Comparison of ENCODE assay signal across 25 cellular contexts in genomic region chr3:151983538-151983937, GRCh38.
A peak's percentile ranks its signal among the peaks of the same experiment; 100 is the strongest.
DNase-seq lines count a peak whose midpoint lies in the region; ATAC-seq, FAIRE-seq and TF ChIP-seq lines count a peak whose summit lies in the region.
"Had no signal": no experiment of that assay in that cellular context is flagged by ENCODE, and none has a peak within 500 bp of the region (broad histone marks: within the 10 kb centered on the region; RNA-seq: fewer than 3 reads in every experiment).

No MANE protein-coding gene starts in this region.

- H3K27ac Mint-ChIP-seq in GM23338, result no peak overlapping the region
- H3K27ac Mint-ChIP-seq: B cell; CD4-positive, alpha-beta T cell; CD8-positive, alpha-beta T cell had no signal

- BruUV-seq in GM12878 (replicated peaks; lab: Mats Ljungman, UMichigan), result no TSS peak

- H3K27me3 ChIP-seq in SK-N-SH (ENCODE audit: insufficient read depth), result no peaks in the 10 kb centered on the region
- H3K27me3 ChIP-seq in GM23338 (ENCODE audit: insufficient read depth), result no peaks in the 10 kb centered on the region
- no peaks in the 10 kb centered on the region for H3K27me3 ChIP-seq in GM12878 (replicated peaks in 1 of 2; ENCODE audit: control insufficient read depth in 2 of 2, insufficient read depth in 2 of 2, low read length in 1 of 2)
- no peaks in the 10 kb centered on the region for H3K27me3 ChIP-seq in upper lobe of left lung
- H3K27me3 ChIP-seq in stomach, result no peaks in the 10 kb centered on the region
- H3K27me3 ChIP-seq: BLaER1 treated with 17β-estradiol and CSF1 and Interleukin-3, amounts not matched to agents 10 nM and 100 nM had no signal

- no peak overlapping the region for H3K4me3 ChIP-seq in SK-N-SH (ENCODE audit: low read depth in 2 of 2, low read length in 1 of 2)
- H3K4me3 ChIP-seq in GM23338, result no peak overlapping the region
- no peak overlapping the region for H3K4me3 ChIP-seq in GM12878
- no peak overlapping the region for H3K4me3 ChIP-seq in upper lobe of left lung
- no peak overlapping the region for H3K4me3 ChIP-seq in stomach
- H3K4me3 ChIP-seq: A549; BLaER1 treated with 17β-estradiol and CSF1 and Interleukin-3, amounts not matched to agents 10 nM and 100 nM had no signal

- CTCF ChIA-PET in SK-N-SH (lab: Yijun Ruan, JAX) (no interaction called here), GM12878 (lab: Yijun Ruan, JAX) (no interaction called here)

- in situ Hi-C loops in GM12878 (cut with MboI), result no loop called here

- H3K9me2 ChIP-seq in SK-N-SH (no peaks in the 10 kb centered on the region), GM23338 (ENCODE audit: insufficient read depth) (peaks cover 4% of the 10 kb centered on the region; the same call in 1 of the 2 replicates)

- no peaks in the 10 kb centered on the region for H3K36me3 Mint-ChIP-seq in GM23338 (ENCODE audit: low read depth)
- H3K36me3 Mint-ChIP-seq: CD8-positive, alpha-beta T cell had no signal

- H3K9me3 ChIP-seq in SK-N-SH (no peaks in the 10 kb centered on the region), GM12878 (replicated peaks; ENCODE audit: control insufficient read depth, insufficient read depth, low read length) (no peaks in the 10 kb centered on the region), upper lobe of left lung (no peaks in the 10 kb centered on the region), stomach (no peaks in the 10 kb centered on the region)
- H3K9me3 ChIP-seq: A549; BLaER1 treated with 17β-estradiol and CSF1 and Interleukin-3, amounts not matched to agents 10 nM and 100 nM; Caco-2 had no signal

- POLR2A ChIA-PET in SK-N-SH (lab: Yijun Ruan, JAX) (no interaction called here), GM12878 (lab: Charles Lee) (interaction anchor here (0.5 kb wide), 1 partner anchor 1377 kb away, joined by 3 read pairs; no protein-coding TSS in a partner anchor)

- 44% methylated on average over 7 of the region's 7 CpGs for WGBS in SK-N-SH (ENCODE audit: low lambda C conversion rate)
- 77% methylated on average over 7 of the region's 7 CpGs for WGBS in GM12878 (ENCODE audit: insufficient coverage, insufficient replicate concordance, low lambda C conversion rate, missing lambda C conversion rate)
- 92% methylated on average over 7 of the region's 7 CpGs for WGBS in upper lobe of left lung, 2 donors
- WGBS in stomach, 5 donors, result 91 to 93% (median 92%) methylated on average over 7 of the region's 7 CpGs

- H3K79me2 ChIP-seq in SK-N-SH (ENCODE audit: insufficient read depth), result no peaks in the 10 kb centered on the region
- H3K79me2 ChIP-seq in GM23338 (replicated peaks; ENCODE audit: insufficient read depth), result no peaks in the 10 kb centered on the region
- no peaks in the 10 kb centered on the region for H3K79me2 ChIP-seq in GM12878 (ENCODE audit: control insufficient read depth, insufficient read depth, low read length)

- H3K4me1 ChIP-seq in SK-N-SH (ENCODE audit: control insufficient read depth in 1 of 2, insufficient read depth in 2 of 2, low read depth in 1 of 2, low read length in 1 of 2), result 0 out of 4 replicates have a peak, but pooled peaks cover 0 to 3% of the 10 kb centered on the region in 2 experiments
- H3K4me1 ChIP-seq in GM23338 (ENCODE audit: insufficient read depth), result no peaks in the 10 kb centered on the region
- peaks cover 3% of the 10 kb centered on the region; the same call in 1 of the 2 replicates for H3K4me1 ChIP-seq in GM12878 (ENCODE audit: control insufficient read depth, insufficient read depth, low read length)
- H3K4me1 ChIP-seq in upper lobe of left lung, result peaks cover 0 to 3% (median 0%) of the 10 kb centered on the region in 4 donors
- peaks cover 0 to 10% (median 5%) of the 10 kb centered on the region in 4 donors for H3K4me1 ChIP-seq in stomach
- H3K4me1 ChIP-seq: A549; BLaER1 treated with 17β-estradiol and CSF1 and Interleukin-3, amounts not matched to agents 10 nM and 100 nM had no signal

- H3F3A ChIP-seq in SK-N-SH (replicated peaks; ENCODE audit: insufficient read depth) (peaks cover 8% of the 10 kb centered on the region), GM23338 (replicated peaks; ENCODE audit: low read depth) (no peaks in the 10 kb centered on the region)

- RAD21 ChIA-PET in GM12878 (lab: Charles Lee; ENCODE audit: unreplicated experiment), result no interaction called here

- no peaks in the 10 kb centered on the region for H4K20me1 ChIP-seq in SK-N-SH (ENCODE audit: insufficient read depth)
- H4K20me1 ChIP-seq in GM23338 (replicated peaks; ENCODE audit: insufficient read depth), result no peaks in the 10 kb centered on the region
- H4K20me1 ChIP-seq in GM12878 (ENCODE audit: control insufficient read depth, insufficient read depth), result no peaks in the 10 kb centered on the region
- H4K20me1 ChIP-seq: BLaER1 treated with 17β-estradiol and CSF1 and Interleukin-3, amounts not matched to agents 10 nM and 100 nM had no signal

- TF ChIP-seq POLR2A in GM12878 (IDR thresholded peaks at IDR 0.05; ENCODE audit: low read depth, low read length) (no peak), erythroblast (IDR thresholded peaks at IDR 0.05; ENCODE audit: low read length) (no peak), upper lobe of left lung (IDR thresholded peaks at IDR 0.05) (no peak), stomach (IDR thresholded peaks at IDR 0.05) (no peak)

- DNase-seq in SK-N-SH (no peak), GM23338 (ENCODE audit: low spot score) (no peak), GM12878 (ENCODE audit: low read depth, low spot score) (no peak), erythroblast (lab: John Stamatoyannopoulos, UW) (peak; percentile 18 to 59), upper lobe of left lung (no peak), stomach (no peak)
- DNase-seq: AML-193; Caco-2; CD4-positive, alpha-beta T cell; CD8-positive, alpha-beta T cell; DMS 273 treated with DMSO at 0.1 percent for 48 hours; DMS153; DMS53; DMS79; DND-41; EL; GDM1 had no signal

- H3K4me1 Mint-ChIP-seq in GM23338, result no peaks in the 10 kb centered on the region

- TF ChIP-seq CTCF in SK-N-SH (IDR thresholded peaks at IDR 0.05), result no peak
- no peak for TF ChIP-seq CTCF in GM23338 (conservative IDR thresholded peaks at IDR 0.05; ENCODE audit: low read depth in 2 of 2)
- TF ChIP-seq CTCF in GM12878 (IDR thresholded peaks at IDR 0.05 in 2 of 3, conservative IDR thresholded peaks at IDR 0.05 in 1 of 3; ENCODE audit: control insufficient read depth in 2 of 3, extremely low read depth in 1 of 3, insufficient read depth in 1 of 3, low read depth in 3 of 3, low read length in 3 of 3), result no peak
- no peak for TF ChIP-seq CTCF in upper lobe of left lung (IDR thresholded peaks at IDR 0.05)
- TF ChIP-seq CTCF in stomach (IDR thresholded peaks at IDR 0.05), result no peak

- no peaks in the 10 kb centered on the region for H3K9me3 Mint-ChIP-seq in GM23338
- H3K9me3 Mint-ChIP-seq: CD8-positive, alpha-beta T cell had no signal

- H3K27ac ChIP-seq in SK-N-SH (ENCODE audit: low read depth in 2 of 2, low read length in 1 of 2), result no peak overlapping the region
- no peak overlapping the region for H3K27ac ChIP-seq in GM23338 (ENCODE audit: low read depth)
- H3K27ac ChIP-seq in GM12878 (ENCODE audit: control insufficient read depth, insufficient read depth), result no peak overlapping the region
- H3K27ac ChIP-seq in upper lobe of left lung, result no peak overlapping the region
- no peak overlapping the region for H3K27ac ChIP-seq in stomach
- H3K27ac ChIP-seq: 22Rv1; A549; BLaER1 treated with 17β-estradiol and CSF1 and Interleukin-3, amounts not matched to agents 10 nM and 100 nM; C4-2B had no signal

- H3K4me2 ChIP-seq in SK-N-SH (no peak overlapping the region), GM23338 (no peak overlapping the region), GM12878 (ENCODE audit: control insufficient read depth, insufficient read depth) (no peak overlapping the region)
- H3K4me2 ChIP-seq: A549; BLaER1 treated with 17β-estradiol and CSF1 and Interleukin-3, amounts not matched to agents 10 nM and 100 nM had no signal

- intact Hi-C loops in GM12878 (cut with micrococcal nuclease; ENCODE audit: unreplicated experiment), result no loop called here
- intact Hi-C loops in stomach (cut with DNase I; ENCODE audit: low total_unique reads), result no loop called here

- no peak for FAIRE-seq in GM12878 (lab: Jason Lieb, UNC)
- FAIRE-seq: A549, GM12891, GM19239 had no signal

- TF ChIP-seq EP300 in SK-N-SH (IDR thresholded peaks at IDR 0.05; ENCODE audit: borderline replicate concordance in 1 of 2, low read depth in 1 of 2, low read length in 1 of 2), result no peak
- TF ChIP-seq EP300 in GM12878 (IDR thresholded peaks at IDR 0.05; ENCODE audit: borderline replicate concordance in 1 of 2, control insufficient read depth in 1 of 2, low read depth in 2 of 2, low read length in 2 of 2), result no peak
- no peak for TF ChIP-seq EP300 in upper lobe of left lung (IDR thresholded peaks at IDR 0.05)
- TF ChIP-seq EP300 in stomach (IDR thresholded peaks at IDR 0.05), result no peak

- H3K9ac ChIP-seq in SK-N-SH, result no peak overlapping the region
- no peak overlapping the region for H3K9ac ChIP-seq in GM12878 (ENCODE audit: control insufficient read depth, insufficient read depth, low read length)
- H3K9ac ChIP-seq: BLaER1 treated with 17β-estradiol and CSF1 and Interleukin-3, amounts not matched to agents 10 nM and 100 nM had no signal

- H3K36me3 ChIP-seq in SK-N-SH (replicated peaks in 1 of 2; ENCODE audit: control insufficient read depth in 1 of 2, insufficient read depth in 2 of 2, low read length in 1 of 2), result no peaks in the 10 kb centered on the region
- H3K36me3 ChIP-seq in GM23338 (ENCODE audit: insufficient read depth), result no peaks in the 10 kb centered on the region
- no peaks in the 10 kb centered on the region for H3K36me3 ChIP-seq in GM12878 (ENCODE audit: control insufficient read depth in 2 of 2, insufficient read depth in 2 of 2, low read length in 1 of 2)
- H3K36me3 ChIP-seq in upper lobe of left lung, result no peaks in the 10 kb centered on the region
- H3K36me3 ChIP-seq in stomach, result no peaks in the 10 kb centered on the region
- H3K36me3 ChIP-seq: BLaER1 treated with 17β-estradiol and CSF1 and Interleukin-3, amounts not matched to agents 10 nM and 100 nM had no signal

- H3K27me3 Mint-ChIP-seq in GM23338 (ENCODE audit: insufficient read depth, low read depth, poor library complexity), result peaks cover 2% of the 10 kb centered on the region
- H3K27me3 Mint-ChIP-seq: B cell; CD4-positive, alpha-beta T cell had no signal

- SMC1A ChIA-PET in GM12878 (lab: Charles Lee; ENCODE audit: uncharacterized antibody, unreplicated experiment), result no interaction called here

- H2AFZ ChIP-seq in SK-N-SH (ENCODE audit: low read depth) (no peak overlapping the region), GM23338 (peak overlapping the region; percentile 39; the same call in 1 of the 2 replicates), GM12878 (ENCODE audit: control insufficient read depth, low read depth, low read length) (no peak overlapping the region)

- TF ChIP-seq RAD21 in SK-N-SH (IDR thresholded peaks at IDR 0.05; ENCODE audit: low read length), result no peak
- no peak for TF ChIP-seq RAD21 in GM12878 (IDR thresholded peaks at IDR 0.05; ENCODE audit: insufficient read depth, low read depth, low read length)

- H3K4me3 Mint-ChIP-seq in GM23338, result no peak overlapping the region
- H3K4me3 Mint-ChIP-seq: B cell; CD4-positive, alpha-beta T cell; CD8-positive, alpha-beta T cell had no signal

- ATAC-seq in SK-N-SH treated with all-trans-retinoic acid at 6 μM for 48 hours, result no peak
- no peak for ATAC-seq in GM23338
- ATAC-seq in GM12878, result no peak
- no peak for ATAC-seq in upper lobe of left lung (ENCODE audit: low FRiP score in 2 of 2)
- ATAC-seq: A549; CD8-positive, alpha-beta T cell had no signal

TF ChIP-seq in GM23338, 12 proteins besides CTCF, POLR2A, EP300 and RAD21 (continues in another document):
- no peak for TF ChIP-seq CREB1 (CRISPR knock-in tag; IDR thresholded peaks at IDR 0.05; ENCODE audit: low read depth)

Comparison
In these comparisons a context has a peak if more than half of its experiments do, and no peak if none do; other contexts are left out.
1. DNase-seq: peak in erythroblast (2 of 2); none in SK-N-SH (single experiment), GM23338 (single experiment), GM12878 (single experiment), upper lobe of left lung (0 of 2) and stomach (single experiment).
2. Of the 26 proteins assayed by ChIP-seq in both GM12878 and SK-N-SH: peak only in GM12878: none; only in SK-N-SH: USF1; in both: none; in neither: 25.